In genomic region chr1:198717510-198717909, GRCh38 we compare ENCODE assay signal across 23 cellular contexts.
DNase-seq lines count a peak whose midpoint lies in the region; ATAC-seq and TF ChIP-seq lines count a peak whose summit lies in the region.
"Had no signal": no experiment of that assay in that cellular context is flagged by ENCODE, and none has a peak within 500 bp of the region (broad histone marks: within the 10 kb centered on the region; RNA-seq: fewer than 3 reads in every experiment).

No MANE protein-coding gene starts in this region.

- H3K27ac Mint-ChIP-seq in activated T-cell treated with anti-CD3 and anti-CD28 coated beads, Interleukin-2, amount 50 U/mL, for 72 hours: peak overlapping the region; percentile 96
- peak overlapping the region; percentile 66 for H3K27ac Mint-ChIP-seq in T-helper 17 cell
- H3K27ac Mint-ChIP-seq in dendritic cell treated with granulocyte-macrophage colony-stimulating factor and Interleukin-4, amounts not matched to agents 40 ng/mL and 50 ng/mL, for 4 days: peak overlapping the region; percentile 20
- peak overlapping the region; percentile 17 for H3K27ac Mint-ChIP-seq in stimulated activated naive B cell treated with anti-CD40 and anti-IgM and Interleukin-4, amounts not matched to agents 10 μg/mL and 1 μg/mL and 100 μg/mL, for 72 hours
- no peak overlapping the region for H3K27ac Mint-ChIP-seq in glutamatergic neuron (ENCODE audit: unreplicated experiment)
- H3K27ac Mint-ChIP-seq: activated CD8-positive, alpha-beta memory T cell treated with anti-CD3 and anti-CD28 coated beads, Interleukin-2, amount 10 ng/mL, durations not matched to agents 7 days and 5 days; stimulated activated naive CD8-positive, alpha-beta T cell treated with anti-CD3 and anti-CD28 coated beads, Interleukin-15, amount 100 ng/mL, for 72 hours had no signal

- no peak for DNase-seq in activated T-cell treated with anti-CD3 and anti-CD28 coated beads, Interleukin-2, amount 50 U/mL, for 72 hours
- DNase-seq in activated T-cell treated with anti-CD3 and anti-CD28 coated beads for 4 hours (no peak), T-helper 17 cell (no peak), glutamatergic neuron (no peak), KG1 (lab: John Stamatoyannopoulos, UW) (no peak)
- no peak for DNase-seq in stimulated activated naive B cell treated with anti-CD40 and anti-IgM and Interleukin-4, amounts not matched to agents 10 μg/mL and 1 μg/mL and 100 μg/mL, for 72 hours
- DNase-seq: activated CD8-positive, alpha-beta memory T cell treated with anti-CD3 and anti-CD28 coated beads, Interleukin-2, amount 10 ng/mL, durations not matched to agents 7 days and 5 days; BE2C; central memory CD4-positive, alpha-beta T cell; DND-41; hippocampal formation; Karpas-422; left colon; NCI-H1436; NCI-H82; occipital lobe; psoas muscle; SJCRH30; stimulated activated naive CD8-positive, alpha-beta T cell treated with anti-CD3 and anti-CD28 coated beads, Interleukin-15, amount 100 ng/mL, for 72 hours had no signal

- H3K36me3 Mint-ChIP-seq in activated T-cell treated with anti-CD3 and anti-CD28 coated beads, Interleukin-2, amount 50 U/mL, for 72 hours (ENCODE audit: insufficient read depth in 2 of 2): peaks cover 16 to 65% of the 10 kb centered on the region in 2 donors
- H3K36me3 Mint-ChIP-seq in T-helper 17 cell (ENCODE audit: low read depth) (peaks cover 17% of the 10 kb centered on the region), glutamatergic neuron (ENCODE audit: unreplicated experiment) (no peaks in the 10 kb centered on the region)
- peaks cover 81% of the 10 kb centered on the region for H3K36me3 Mint-ChIP-seq in dendritic cell treated with granulocyte-macrophage colony-stimulating factor and Interleukin-4, amounts not matched to agents 40 ng/mL and 50 ng/mL, for 4 days (ENCODE audit: low read depth)
- peaks cover 26 to 35% of the 10 kb centered on the region in 2 donors for H3K36me3 Mint-ChIP-seq in stimulated activated naive B cell treated with anti-CD40 and anti-IgM and Interleukin-4, amounts not matched to agents 10 μg/mL and 1 μg/mL and 100 μg/mL, for 72 hours

- intact Hi-C loops in dendritic cell treated with granulocyte-macrophage colony-stimulating factor and Interleukin-4, amounts not matched to agents 40 ng/mL and 50 ng/mL, for 4 days (cut with micrococcal nuclease): no loop called here

- H3K27me3 Mint-ChIP-seq in activated T-cell treated with anti-CD3 and anti-CD28 coated beads, Interleukin-2, amount 50 U/mL, for 72 hours (ENCODE audit: low read depth): no peaks in the 10 kb centered on the region
- H3K27me3 Mint-ChIP-seq in T-helper 17 cell (no peaks in the 10 kb centered on the region), glutamatergic neuron (ENCODE audit: unreplicated experiment) (no peaks in the 10 kb centered on the region)
- no peaks in the 10 kb centered on the region for H3K27me3 Mint-ChIP-seq in dendritic cell treated with granulocyte-macrophage colony-stimulating factor and Interleukin-4, amounts not matched to agents 40 ng/mL and 50 ng/mL, for 4 days
- no peaks in the 10 kb centered on the region for H3K27me3 Mint-ChIP-seq in stimulated activated naive B cell treated with anti-CD40 and anti-IgM and Interleukin-4, amounts not matched to agents 10 μg/mL and 1 μg/mL and 100 μg/mL, for 72 hours
- H3K27me3 Mint-ChIP-seq: activated CD8-positive, alpha-beta memory T cell treated with anti-CD3 and anti-CD28 coated beads, Interleukin-2, amount 10 ng/mL, durations not matched to agents 7 days and 5 days; stimulated activated naive CD8-positive, alpha-beta T cell treated with anti-CD3 and anti-CD28 coated beads, Interleukin-15, amount 100 ng/mL, for 72 hours had no signal

- peaks cover 41% of the 10 kb centered on the region for H3K4me1 Mint-ChIP-seq in activated T-cell treated with anti-CD3 and anti-CD28 coated beads, Interleukin-2, amount 50 U/mL, for 72 hours (ENCODE audit: low read depth)
- H3K4me1 Mint-ChIP-seq in T-helper 17 cell (peaks cover 22% of the 10 kb centered on the region), glutamatergic neuron (ENCODE audit: low read depth, unreplicated experiment) (no peaks in the 10 kb centered on the region)
- peaks cover 6% of the 10 kb centered on the region for H3K4me1 Mint-ChIP-seq in dendritic cell treated with granulocyte-macrophage colony-stimulating factor and Interleukin-4, amounts not matched to agents 40 ng/mL and 50 ng/mL, for 4 days (ENCODE audit: low read depth)
- H3K4me1 Mint-ChIP-seq in stimulated activated naive B cell treated with anti-CD40 and anti-IgM and Interleukin-4, amounts not matched to agents 10 μg/mL and 1 μg/mL and 100 μg/mL, for 72 hours: peaks cover 3 to 8% of the 10 kb centered on the region in 2 donors

- no peak for TF ChIP-seq CTCF in glutamatergic neuron (IDR thresholded peaks at IDR 0.05; ENCODE audit: partially characterized antibody, unreplicated experiment)

- no peak overlapping the region for H3K4me3 Mint-ChIP-seq in activated T-cell treated with anti-CD3 and anti-CD28 coated beads, Interleukin-2, amount 50 U/mL, for 72 hours
- H3K4me3 Mint-ChIP-seq in T-helper 17 cell: no peak overlapping the region
- no peak overlapping the region for H3K4me3 Mint-ChIP-seq in dendritic cell treated with granulocyte-macrophage colony-stimulating factor and Interleukin-4, amounts not matched to agents 40 ng/mL and 50 ng/mL, for 4 days
- no peak overlapping the region for H3K4me3 Mint-ChIP-seq in stimulated activated naive B cell treated with anti-CD40 and anti-IgM and Interleukin-4, amounts not matched to agents 10 μg/mL and 1 μg/mL and 100 μg/mL, for 72 hours
- no peak overlapping the region for H3K4me3 Mint-ChIP-seq in glutamatergic neuron (ENCODE audit: unreplicated experiment)
- H3K4me3 Mint-ChIP-seq: activated CD8-positive, alpha-beta memory T cell treated with anti-CD3 and anti-CD28 coated beads, Interleukin-2, amount 10 ng/mL, durations not matched to agents 7 days and 5 days; stimulated activated naive CD8-positive, alpha-beta T cell treated with anti-CD3 and anti-CD28 coated beads, Interleukin-15, amount 100 ng/mL, for 72 hours had no signal

- peaks cover 2% of the 10 kb centered on the region for H3K9me3 ChIP-seq in T-helper 17 cell (ENCODE audit: control insufficient read depth, low read length, poor library complexity, severe bottlenecking)
- H3K9me3 ChIP-seq: BE2C, gastroesophageal sphincter, psoas muscle, SJCRH30 had no signal

- no peak for ATAC-seq in activated T-cell treated with anti-CD3 and anti-CD28 coated beads, Interleukin-2, amount 50 U/mL, for 72 hours (replicated peaks in 1 of 2)
- no peak for ATAC-seq in T-helper 17 cell
- no peak for ATAC-seq in stimulated activated naive B cell treated with anti-CD40 and anti-IgM and Interleukin-4, amounts not matched to agents 10 μg/mL and 1 μg/mL and 100 μg/mL, for 72 hours (replicated peaks)
- ATAC-seq: activated CD4-positive, CD25-positive, alpha-beta regulatory T cell treated with anti-CD3 and anti-CD28 coated beads, Interleukin-2, amount 50 U/mL, for 24 hours; activated CD8-positive, alpha-beta memory T cell treated with anti-CD3 and anti-CD28 coated beads, Interleukin-2, amount 10 ng/mL, durations not matched to agents 7 days and 5 days; gastroesophageal sphincter; HCT116; left colon; psoas muscle; stimulated activated naive CD8-positive, alpha-beta T cell treated with anti-CD3 and anti-CD28 coated beads, Interleukin-15, amount 100 ng/mL, for 72 hours had no signal

- no peaks in the 10 kb centered on the region for H3K9me3 Mint-ChIP-seq in activated T-cell treated with anti-CD3 and anti-CD28 coated beads, Interleukin-2, amount 50 U/mL, for 72 hours
- H3K9me3 Mint-ChIP-seq in dendritic cell treated with granulocyte-macrophage colony-stimulating factor and Interleukin-4, amounts not matched to agents 40 ng/mL and 50 ng/mL, for 4 days: no peaks in the 10 kb centered on the region
- no peaks in the 10 kb centered on the region for H3K9me3 Mint-ChIP-seq in stimulated activated naive B cell treated with anti-CD40 and anti-IgM and Interleukin-4, amounts not matched to agents 10 μg/mL and 1 μg/mL and 100 μg/mL, for 72 hours
- peaks cover 2% of the 10 kb centered on the region for H3K9me3 Mint-ChIP-seq in glutamatergic neuron (ENCODE audit: unreplicated experiment)
- H3K9me3 Mint-ChIP-seq: stimulated activated naive CD8-positive, alpha-beta T cell treated with anti-CD3 and anti-CD28 coated beads, Interleukin-15, amount 100 ng/mL, for 72 hours had no signal
